In the genomic region with DNA sequence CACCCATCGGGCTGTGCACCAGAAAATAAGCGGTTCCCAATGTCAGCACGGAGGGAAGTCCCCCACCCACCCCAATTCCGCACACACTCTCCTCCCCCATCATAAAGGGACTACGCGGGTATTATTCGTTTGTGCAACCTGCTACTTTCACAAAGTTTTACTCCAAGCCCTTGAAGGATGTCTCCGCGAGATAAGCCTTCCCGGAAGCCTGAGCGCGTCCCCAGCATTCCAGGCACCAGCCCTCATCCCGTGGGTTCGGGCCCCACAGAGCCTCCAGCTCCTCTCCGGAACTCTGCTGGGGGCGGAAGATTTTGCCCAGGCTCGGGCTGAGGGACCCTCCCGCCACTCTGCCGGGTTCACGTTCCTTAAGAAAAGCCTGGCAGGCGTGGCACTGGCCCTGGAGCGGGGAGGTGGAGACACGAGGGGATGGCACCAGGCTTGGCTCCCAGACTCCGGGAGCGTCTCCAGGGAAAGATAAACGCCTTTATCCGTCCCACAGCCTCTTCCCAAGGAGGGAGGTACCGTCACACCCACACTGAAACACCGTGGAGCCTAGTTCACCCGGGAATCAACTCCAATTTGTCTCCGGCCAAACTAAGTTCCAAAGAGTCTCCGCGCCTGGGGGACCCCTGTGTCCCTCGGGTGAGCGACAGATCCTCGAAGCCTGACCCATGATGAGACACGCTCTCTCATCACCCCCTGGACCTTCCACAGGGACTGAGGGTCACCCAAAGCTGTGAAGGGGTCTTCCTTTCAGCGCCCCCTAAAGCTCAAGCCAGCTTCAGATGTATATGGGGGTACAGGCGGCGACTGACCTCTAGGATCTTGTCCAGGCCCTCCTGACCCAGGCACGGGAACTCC, we compare ENCODE assay signal across 8 cellular contexts. TPM values are rescaled to one million over a fixed set of nuclear protein-coding genes. Genes with fewer than 3 reads are reported as not detected.
A peak's percentile ranks its signal among the peaks of the same experiment; 100 is the strongest.
DNase-seq lines count a peak whose midpoint lies in the region; ATAC-seq and TF ChIP-seq lines count a peak whose summit lies in the region.

No MANE protein-coding gene starts in this region.

- peaks cover 0 to 18% (median 10%) of the 10 kb centered on the region in 3 donors for H3K4me1 ChIP-seq in gastroesophageal sphincter

- POLR2A ChIA-PET in activated B cell treated with CpG ODN at 0.5 μM for 24 hours (lab: Charles Lee) = no interaction called here

- H3K4me3 ChIP-seq in gastroesophageal sphincter = peak overlapping the region; percentile 13 to 59

- CTCF ChIA-PET in activated B cell treated with CpG ODN at 0.5 μM for 24 hours (lab: Charles Lee) = no interaction called here

- no peak for TF ChIP-seq CTCF in activated B cell treated with CpG ODN at 0.5 μM for 24 hours (IDR thresholded peaks at IDR 0.05)
- no peak for TF ChIP-seq CTCF in gastroesophageal sphincter (IDR thresholded peaks at IDR 0.05)

- peak; percentile 57 for DNase-seq in CMK (ENCODE audit: low read depth)
- DNase-seq in activated B cell treated with CpG ODN at 0.5 μM for 24 hours = no peak
- DNase-seq in stimulated activated CD4-positive, alpha-beta T cell treated with anti-CD3 and anti-CD28 coated beads, Interleukin-12 subunit alpha, Interleukin-12 subunit beta, amount 100 ng/mL, for 4 hours = peak; percentile 45
- DNase-seq in putamen (ENCODE audit: low spot score) = no peak
- DNase-seq in NK-92 (lab: John Stamatoyannopoulos, UW; ENCODE audit: unreplicated experiment) = no peak

- no peaks in the 10 kb centered on the region for H3K9me3 Mint-ChIP-seq in activated B cell treated with CpG ODN at 0.5 μM for 24 hours

- H3K27me3 ChIP-seq in gastroesophageal sphincter = peaks cover 54% of the 10 kb centered on the region

- H3K27me3 Mint-ChIP-seq in activated B cell treated with CpG ODN at 0.5 μM for 24 hours = peaks cover 49% of the 10 kb centered on the region

- no peak for TF ChIP-seq EP300 in gastroesophageal sphincter (IDR thresholded peaks at IDR 0.05)

- H3K27ac ChIP-seq in gastroesophageal sphincter = peak overlapping the region in 3 of 4 donors; percentile 45 to 67 (median 49)

- intact Hi-C loops in activated B cell treated with CpG ODN at 0.5 μM for 24 hours (cut with micrococcal nuclease) = no loop called here

- peaks cover 11% of the 10 kb centered on the region for H3K4me1 Mint-ChIP-seq in activated B cell treated with CpG ODN at 0.5 μM for 24 hours

- H3K9me3 ChIP-seq in gastroesophageal sphincter = no peaks in the 10 kb centered on the region

- ATAC-seq in activated B cell treated with CpG ODN at 0.5 μM for 24 hours (ENCODE audit: low read depth) = no peak
- no peak for ATAC-seq in gastroesophageal sphincter
- no peak for ATAC-seq in HG03135 (IDR thresholded peaks at IDR 0.05; ENCODE audit: unreplicated experiment)
- no peak for ATAC-seq in HG02759 (IDR thresholded peaks at IDR 0.05; ENCODE audit: unreplicated experiment)

- H3K36me3 ChIP-seq in gastroesophageal sphincter = no peaks in the 10 kb centered on the region

- TF ChIP-seq POLR2A in gastroesophageal sphincter (IDR thresholded peaks at IDR 0.05) = no peak

- 57 to 100% methylated on average over 1 to 16 of the region's 41 CpGs for WGBS in gastroesophageal sphincter (ENCODE audit: low coverage in 1 of 2), 2 donors

- H3K4me3 Mint-ChIP-seq in activated B cell treated with CpG ODN at 0.5 μM for 24 hours = peak overlapping the region; percentile 35

- H3K27ac Mint-ChIP-seq in activated B cell treated with CpG ODN at 0.5 μM for 24 hours = no peak overlapping the region

- H3K36me3 Mint-ChIP-seq in activated B cell treated with CpG ODN at 0.5 μM for 24 hours (ENCODE audit: low read depth) = no peaks in the 10 kb centered on the region

RNA-seq across cellular contexts. Expression of gene KCNK5, which starts 0.9 kb away (rescaled TPM):
- total RNA-seq in activated B cell treated with CpG ODN at 0.5 μM for 24 hours (not detected in 2 replicates), gastroesophageal sphincter (10 to 100 TPM in 1 of 4 donors, 1 to 10 TPM in 3; 7.3 to 11.5 (median 8.0) TPM)

Comparison
In these comparisons a context has a peak if more than half of its experiments do, and no peak if none do; other contexts are left out.
1. DNase-seq: peak in CMK (single experiment) and stimulated activated CD4-positive, alpha-beta T cell treated with anti-CD3 and anti-CD28 coated beads, Interleukin-12 subunit alpha, Interleukin-12 subunit beta, amount 100 ng/mL, for 4 hours (single experiment); none in activated B cell treated with CpG ODN at 0.5 μM for 24 hours (single experiment), putamen (single experiment) and NK-92 (single experiment).